ENCODE assay signal across 27 cellular contexts in the genomic region with DNA sequence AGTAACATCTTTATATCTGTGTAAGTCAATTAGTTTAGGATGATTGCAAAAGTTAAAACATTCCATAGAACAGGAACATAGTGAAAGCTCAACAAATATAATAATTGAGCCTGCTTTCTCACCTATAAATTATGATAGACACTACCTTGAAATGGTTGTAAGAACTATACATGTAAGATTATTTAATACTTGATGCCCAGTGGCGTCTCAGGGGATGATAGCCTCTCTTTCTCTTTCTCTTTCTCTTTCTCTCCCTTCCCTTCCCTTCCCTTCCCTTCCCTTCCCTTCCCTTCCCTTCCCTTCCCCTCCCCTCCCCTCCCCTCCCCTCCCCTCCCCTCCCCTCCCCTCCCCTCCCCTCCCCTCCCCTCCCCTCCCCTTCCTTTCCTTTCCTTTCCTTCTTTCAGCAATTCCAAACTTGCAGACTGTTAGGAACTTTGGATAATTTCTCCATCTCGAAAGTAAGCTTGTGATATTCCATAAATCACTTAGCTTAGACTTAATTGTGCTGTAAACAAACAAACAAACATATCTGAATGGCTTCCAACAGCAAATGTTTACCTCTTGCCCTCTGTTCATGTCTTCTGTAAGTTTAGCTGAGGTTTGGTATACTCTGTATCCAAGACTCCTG.
"Had no signal": no experiment of that assay in that cellular context is flagged by ENCODE, and none has a peak within 500 bp of the region (broad histone marks: within the 10 kb centered on the region; RNA-seq: fewer than 3 reads in every experiment).

No MANE protein-coding gene starts in this region.

- H3K4me1 Mint-ChIP-seq: stimulated activated effector memory CD8-positive, alpha-beta T cell treated with anti-CD3 and anti-CD28 coated beads, Interleukin-12 subunit alpha, Interleukin-12 subunit beta, amount 100 ng/mL, for 72 hours; stimulated activated memory B cell treated with anti-CD40 and anti-IgM and Interleukin-4, amounts not matched to agents 10 μg/mL and 1 μg/mL and 100 μg/mL, for 72 hours; stimulated activated naive B cell treated with anti-CD40 and anti-IgM and Interleukin-4, amounts not matched to agents 10 μg/mL and 1 μg/mL and 100 μg/mL, for 72 hours; stimulated activated naive CD8-positive, alpha-beta T cell treated with anti-CD3 and anti-CD28 coated beads, Interleukin-15, amount 100 ng/mL, for 72 hours had no signal

- H3K27ac Mint-ChIP-seq: stimulated activated effector memory CD8-positive, alpha-beta T cell treated with anti-CD3 and anti-CD28 coated beads, Interleukin-12 subunit alpha, Interleukin-12 subunit beta, amount 100 ng/mL, for 72 hours; stimulated activated memory B cell treated with anti-CD40 and anti-IgM and Interleukin-4, amounts not matched to agents 10 μg/mL and 1 μg/mL and 100 μg/mL, for 72 hours; stimulated activated naive B cell treated with anti-CD40 and anti-IgM and Interleukin-4, amounts not matched to agents 10 μg/mL and 1 μg/mL and 100 μg/mL, for 72 hours; stimulated activated naive CD8-positive, alpha-beta T cell treated with anti-CD3 and anti-CD28 coated beads, Interleukin-15, amount 100 ng/mL, for 72 hours; stimulated activated naive CD8-positive, alpha-beta T cell treated with anti-CD3 and anti-CD28 coated beads, Interleukin-15, Interleukin-2, amounts not matched to agents 100 ng/mL and 50 ng/mL, for 24 hours; type B pancreatic cell had no signal

- H3K36me3 Mint-ChIP-seq: stimulated activated effector memory CD8-positive, alpha-beta T cell treated with anti-CD3 and anti-CD28 coated beads, Interleukin-12 subunit alpha, Interleukin-12 subunit beta, amount 100 ng/mL, for 72 hours; stimulated activated memory B cell treated with anti-CD40 and anti-IgM and Interleukin-4, amounts not matched to agents 10 μg/mL and 1 μg/mL and 100 μg/mL, for 72 hours; stimulated activated naive B cell treated with anti-CD40 and anti-IgM and Interleukin-4, amounts not matched to agents 10 μg/mL and 1 μg/mL and 100 μg/mL, for 72 hours; type B pancreatic cell had no signal

- H3K4me3 Mint-ChIP-seq: stimulated activated effector memory CD8-positive, alpha-beta T cell treated with anti-CD3 and anti-CD28 coated beads, Interleukin-12 subunit alpha, Interleukin-12 subunit beta, amount 100 ng/mL, for 72 hours; stimulated activated memory B cell treated with anti-CD40 and anti-IgM and Interleukin-4, amounts not matched to agents 10 μg/mL and 1 μg/mL and 100 μg/mL, for 72 hours; stimulated activated naive B cell treated with anti-CD40 and anti-IgM and Interleukin-4, amounts not matched to agents 10 μg/mL and 1 μg/mL and 100 μg/mL, for 72 hours; stimulated activated naive CD8-positive, alpha-beta T cell treated with anti-CD3 and anti-CD28 coated beads, Interleukin-15, amount 100 ng/mL, for 72 hours; stimulated activated naive CD8-positive, alpha-beta T cell treated with anti-CD3 and anti-CD28 coated beads, Interleukin-15, Interleukin-2, amounts not matched to agents 100 ng/mL and 50 ng/mL, for 24 hours; type B pancreatic cell had no signal

- H3K4me3 ChIP-seq: stomach, suprapubic skin, testis, thoracic aorta, thyroid gland, tibial artery, tibial nerve, transverse colon, upper lobe of left lung, upper lobe of right lung, uterus, vagina had no signal

- H3K27ac ChIP-seq: stomach, suprapubic skin, testis, thoracic aorta, thyroid gland, tibial artery, tibial nerve, transverse colon, upper lobe of left lung, upper lobe of right lung, uterus, vagina had no signal

- H3K27me3 Mint-ChIP-seq: stimulated activated memory B cell treated with anti-CD40 and anti-IgM and Interleukin-4, amounts not matched to agents 10 μg/mL and 1 μg/mL and 100 μg/mL, for 72 hours; stimulated activated naive B cell treated with anti-CD40 and anti-IgM and Interleukin-4, amounts not matched to agents 10 μg/mL and 1 μg/mL and 100 μg/mL, for 72 hours; stimulated activated naive CD8-positive, alpha-beta T cell treated with anti-CD3 and anti-CD28 coated beads, Interleukin-15, amount 100 ng/mL, for 72 hours; stimulated activated naive CD8-positive, alpha-beta T cell treated with anti-CD3 and anti-CD28 coated beads, Interleukin-15, Interleukin-2, amounts not matched to agents 100 ng/mL and 50 ng/mL, for 24 hours had no signal

- H3K27me3 ChIP-seq: stomach, suprapubic skin, testis, thyroid gland, tibial artery, tibial nerve, transverse colon, upper lobe of left lung, upper lobe of right lung, uterus, vagina had no signal

- H3K9me3 ChIP-seq: stomach, suprapubic skin, testis, thoracic aorta, thyroid gland, tibial artery, tibial nerve, transverse colon, upper lobe of left lung, upper lobe of right lung, uterus, vagina had no signal

- H3K36me3 ChIP-seq: stomach, suprapubic skin, thoracic aorta, thyroid gland, tibial artery, tibial nerve, transverse colon, upper lobe of left lung, upper lobe of right lung, uterus, vagina had no signal

- H3K4me1 ChIP-seq: stomach, suprapubic skin, testis, thyroid gland, tibial artery, tibial nerve, transverse colon, upper lobe of left lung, upper lobe of right lung, uterus, vagina had no signal

- DNase-seq: stimulated activated CD4-positive, alpha-beta T cell treated with anti-CD3 and anti-CD28 coated beads, Interleukin-2, amount 100 ng/mL, for 48 hours; stimulated activated CD4-positive, alpha-beta T cell treated with anti-CD3 and anti-CD28 coated beads, Interleukin-4, amount 100 ng/mL, for 1 hour; stimulated activated CD4-positive, alpha-beta T cell treated with anti-CD3 and anti-CD28 coated beads, Interleukin-4, amount 100 ng/mL, for 24 hours; stimulated activated CD4-positive, alpha-beta T cell treated with anti-CD3 and anti-CD28 coated beads, Interleukin-4, amount 100 ng/mL, for 4 hours; stimulated activated CD8-positive, alpha-beta memory T cell treated with anti-CD3 and anti-CD28 coated beads, Interleukin-4, amount 100 ng/mL, for 48 hours; stimulated activated naive B cell treated with anti-CD40 and anti-IgM and Interleukin-4, amounts not matched to agents 10 μg/mL and 1 μg/mL and 100 μg/mL, for 72 hours; stimulated activated naive CD4-positive, alpha-beta T cell; stimulated activated naive CD4-positive, alpha-beta T cell treated with Interleukin-2 at 50 U/mL for 16 hours; stimulated activated naive CD8-positive, alpha-beta T cell treated with anti-CD3 and anti-CD28 coated beads, Interleukin-15, amount 100 ng/mL, for 72 hours; stimulated activated naive CD8-positive, alpha-beta T cell treated with anti-CD3 and anti-CD28 coated beads, Interleukin-15, Interleukin-2, amounts not matched to agents 100 U/mL and 50 U/mL, for 24 hours; stomach; substantia nigra; testis; thyroid gland; tibial artery; transverse colon; upper lobe of left lung; upper lobe of right lung; uterus had no signal

- ATAC-seq: stimulated activated effector memory CD8-positive, alpha-beta T cell treated with anti-CD3 and anti-CD28 coated beads, Interleukin-12 subunit alpha, Interleukin-12 subunit beta, amount 100 ng/mL, for 72 hours; stimulated activated memory B cell treated with anti-CD40 and anti-IgM and Interleukin-4, amounts not matched to agents 10 μg/mL and 1 μg/mL and 100 μg/mL, for 72 hours; stimulated activated naive B cell treated with anti-CD40 and anti-IgM and Interleukin-4, amounts not matched to agents 10 μg/mL and 1 μg/mL and 100 μg/mL, for 72 hours; stimulated activated naive CD8-positive, alpha-beta T cell treated with anti-CD3 and anti-CD28 coated beads, Interleukin-15, amount 100 ng/mL, for 72 hours; stimulated activated naive CD8-positive, alpha-beta T cell treated with anti-CD3 and anti-CD28 coated beads, Interleukin-15, Interleukin-2, amounts not matched to agents 100 U/mL and 50 U/mL, for 24 hours; upper lobe of right lung had no signal
